Comparison of ENCODE assay signal across 8 cellular contexts in the genomic region with DNA sequence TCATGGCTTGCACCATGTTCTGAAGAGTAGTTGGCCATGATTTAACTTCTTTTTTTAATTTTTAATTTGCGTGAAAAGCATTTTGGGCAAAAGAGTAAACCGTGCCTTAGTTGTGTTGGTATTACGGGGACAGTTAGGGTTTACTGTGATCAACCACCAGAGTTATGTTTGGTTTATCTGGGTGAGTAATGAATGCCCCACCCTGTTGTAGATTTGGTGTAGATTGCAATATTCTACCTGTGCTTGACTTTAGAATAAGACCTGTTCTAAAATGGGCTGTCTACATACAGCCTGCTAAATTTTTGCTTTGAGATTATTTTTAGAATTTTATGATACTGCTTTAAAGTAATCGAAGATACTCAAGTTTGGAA. TPM values are rescaled to one million over a fixed set of nuclear protein-coding genes. Genes with fewer than 3 reads are reported as not detected.
DNase-seq lines count a peak whose midpoint lies in the region; ATAC-seq and TF ChIP-seq lines count a peak whose summit lies in the region.

No MANE protein-coding gene starts in this region.

- H3K27ac ChIP-seq in left lung: peak overlapping the region; percentile 92 to 97
- peak overlapping the region; percentile 94 for H3K27ac ChIP-seq in upper lobe of right lung

- POLR2A ChIA-PET in activated naive CD8-positive, alpha-beta T cell treated with anti-CD3 and anti-CD28 coated beads, Interleukin-2, amount 10 ng/mL, durations not matched to agents 7 days and 5 days (lab: Charles Lee): interaction anchor here (1.2 to 1.5 kb wide), 3 partner anchors 11 to 666 kb away, joined by 3 to 8 read pairs (median 3); partner anchors contain the start of gene NRIP1

- H3K27me3 ChIP-seq in left lung (no peaks in the 10 kb centered on the region), upper lobe of right lung (no peaks in the 10 kb centered on the region)

- peak overlapping the region; percentile 75 to 86 for H3K4me3 ChIP-seq in left lung
- H3K4me3 ChIP-seq in upper lobe of right lung: peak overlapping the region; percentile 82

- intact Hi-C loops in left lung (cut with DNase I) (no loop called here), upper lobe of right lung (cut with DNase I) (no loop called here)

- H3K9me3 ChIP-seq in left lung (no peaks in the 10 kb centered on the region), upper lobe of right lung (no peaks in the 10 kb centered on the region)

- no peak for DNase-seq in stimulated activated naive CD8-positive, alpha-beta T cell treated with anti-CD3 and anti-CD28 coated beads, Interleukin-15, Interleukin-2, amounts not matched to agents 100 U/mL and 50 U/mL, for 24 hours
- no peak for DNase-seq in activated naive CD8-positive, alpha-beta T cell treated with anti-CD3 and anti-CD28 coated beads, Interleukin-2, amount 10 ng/mL, durations not matched to agents 7 days and 5 days
- DNase-seq in left lung (no peak), upper lobe of right lung (no peak), GF-D8 (lab: John Stamatoyannopoulos, UW) (no peak)

- ATAC-seq in stimulated activated naive CD8-positive, alpha-beta T cell treated with anti-CD3 and anti-CD28 coated beads, Interleukin-15, Interleukin-2, amounts not matched to agents 100 U/mL and 50 U/mL, for 24 hours: no peak
- ATAC-seq in activated naive CD8-positive, alpha-beta T cell treated with anti-CD3 and anti-CD28 coated beads, Interleukin-2, amount 10 ng/mL, durations not matched to agents 7 days and 5 days (ENCODE audit: low read depth): no peak
- peak; percentile 18 for ATAC-seq in left lung
- ATAC-seq in upper lobe of right lung: no peak
- ATAC-seq in GM21723 (IDR thresholded peaks at IDR 0.05; ENCODE audit: unreplicated experiment): no peak
- ATAC-seq in GM19023 (IDR thresholded peaks at IDR 0.05; ENCODE audit: unreplicated experiment): no peak

- H3K4me1 Mint-ChIP-seq in stimulated activated naive CD8-positive, alpha-beta T cell treated with anti-CD3 and anti-CD28 coated beads, Interleukin-15, Interleukin-2, amounts not matched to agents 100 ng/mL and 50 ng/mL, for 24 hours (ENCODE audit: low read depth): peaks cover 59% of the 10 kb centered on the region
- peaks cover 30% of the 10 kb centered on the region for H3K4me1 Mint-ChIP-seq in activated naive CD8-positive, alpha-beta T cell treated with anti-CD3 and anti-CD28 coated beads, Interleukin-2, amount 10 ng/mL, durations not matched to agents 7 days and 5 days

- H3K27ac Mint-ChIP-seq in stimulated activated naive CD8-positive, alpha-beta T cell treated with anti-CD3 and anti-CD28 coated beads, Interleukin-15, Interleukin-2, amounts not matched to agents 100 ng/mL and 50 ng/mL, for 24 hours: peak overlapping the region; percentile 79
- H3K27ac Mint-ChIP-seq in activated naive CD8-positive, alpha-beta T cell treated with anti-CD3 and anti-CD28 coated beads, Interleukin-2, amount 10 ng/mL, durations not matched to agents 7 days and 5 days: peak overlapping the region; percentile 94

- peaks cover 3% of the 10 kb centered on the region for H3K27me3 Mint-ChIP-seq in stimulated activated naive CD8-positive, alpha-beta T cell treated with anti-CD3 and anti-CD28 coated beads, Interleukin-15, Interleukin-2, amounts not matched to agents 100 ng/mL and 50 ng/mL, for 24 hours
- peaks cover 13% of the 10 kb centered on the region for H3K27me3 Mint-ChIP-seq in activated naive CD8-positive, alpha-beta T cell treated with anti-CD3 and anti-CD28 coated beads, Interleukin-2, amount 10 ng/mL, durations not matched to agents 7 days and 5 days

- TF ChIP-seq CTCF in left lung (IDR thresholded peaks at IDR 0.05): no peak
- no peak for TF ChIP-seq CTCF in upper lobe of right lung (IDR thresholded peaks at IDR 0.05)

- H3K9me3 Mint-ChIP-seq in stimulated activated naive CD8-positive, alpha-beta T cell treated with anti-CD3 and anti-CD28 coated beads, Interleukin-15, Interleukin-2, amounts not matched to agents 100 ng/mL and 50 ng/mL, for 24 hours: no peaks in the 10 kb centered on the region
- H3K9me3 Mint-ChIP-seq in activated naive CD8-positive, alpha-beta T cell treated with anti-CD3 and anti-CD28 coated beads, Interleukin-2, amount 10 ng/mL, durations not matched to agents 7 days and 5 days: no peaks in the 10 kb centered on the region

- no peaks in the 10 kb centered on the region for H3K36me3 ChIP-seq in left lung
- no peaks in the 10 kb centered on the region for H3K36me3 ChIP-seq in upper lobe of right lung

- no peaks in the 10 kb centered on the region for H3K36me3 Mint-ChIP-seq in stimulated activated naive CD8-positive, alpha-beta T cell treated with anti-CD3 and anti-CD28 coated beads, Interleukin-15, Interleukin-2, amounts not matched to agents 100 ng/mL and 50 ng/mL, for 24 hours (ENCODE audit: low read depth)
- peaks cover 8% of the 10 kb centered on the region for H3K36me3 Mint-ChIP-seq in activated naive CD8-positive, alpha-beta T cell treated with anti-CD3 and anti-CD28 coated beads, Interleukin-2, amount 10 ng/mL, durations not matched to agents 7 days and 5 days

- H3K4me3 Mint-ChIP-seq in stimulated activated naive CD8-positive, alpha-beta T cell treated with anti-CD3 and anti-CD28 coated beads, Interleukin-15, Interleukin-2, amounts not matched to agents 100 ng/mL and 50 ng/mL, for 24 hours: peak overlapping the region; percentile 89
- peak overlapping the region; percentile 92 for H3K4me3 Mint-ChIP-seq in activated naive CD8-positive, alpha-beta T cell treated with anti-CD3 and anti-CD28 coated beads, Interleukin-2, amount 10 ng/mL, durations not matched to agents 7 days and 5 days

- peaks cover 0 to 58% of the 10 kb centered on the region in 2 donors for H3K4me1 ChIP-seq in left lung
- H3K4me1 ChIP-seq in upper lobe of right lung: peaks cover 33% of the 10 kb centered on the region

RNA-seq across cellular contexts. Expression of gene USP25, which starts 1.4 kb away (rescaled TPM):
- 10 to 100 TPM; 70.4 to 73.4 TPM for total RNA-seq in activated naive CD8-positive, alpha-beta T cell treated with anti-CD3 and anti-CD28 coated beads, Interleukin-2, amount 10 ng/mL, durations not matched to agents 7 days and 5 days
- total RNA-seq in left lung (10 to 100 TPM; 47.5 to 51.9 TPM), upper lobe of right lung (65.0 TPM)
